34 cellular contexts compared by ENCODE assay signal in genomic region chr3:176570992-176571391, GRCh38.
"Had no signal": no experiment of that assay in that cellular context is flagged by ENCODE, and none has a peak within 500 bp of the region (broad histone marks: within the 10 kb centered on the region; RNA-seq: fewer than 3 reads in every experiment).

No MANE protein-coding gene starts in this region.

- H3K36me3 ChIP-seq: MG63 had no signal

- H3K4me2 ChIP-seq: KMS-11 had no signal

- H3K27me3 ChIP-seq: MG63 had no signal

- H3K9ac ChIP-seq: KMS-11 had no signal

- H3K9me3 ChIP-seq: MG63 had no signal

- H3K27ac ChIP-seq: KMS-11 had no signal

- DNase-seq: Karpas-422, Kasumi-1, MG63, MM.1S, MV-4-11, NCI-H1048, NCI-H1092, NCI-H1092 treated with DMSO at 0.1 percent for 48 hours, NCI-H1105, NCI-H1105 treated with DMSO at 0.1 percent for 48 hours, NCI-H1417, NCI-H1417 treated with DMSO at 0.1 percent for 48 hours, NCI-H1436, NCI-H1436 treated with DMSO at 0.1 percent for 48 hours, NCI-H146, NCI-H1694 treated with DMSO at 0.1 percent for 48 hours, NCI-H187, NCI-H187 treated with DMSO at 0.1 percent for 48 hours, NCI-H1930, NCI-H2029, NCI-H2029 treated with DMSO at 0.1 percent for 48 hours, NCI-H2081, NCI-H2081 treated with DMSO at 0.1 percent for 48 hours, NCI-H2107, NCI-H2171, NCI-H2171 treated with DMSO at 0.1 percent for 48 hours, NCI-H2227 treated with DMSO at 0.1 percent for 48 hours, NCI-H226, NCI-H345, NCI-H446, NCI-H446 treated with DMSO at 0.1 percent for 48 hours, NCI-H510A, NCI-H510A treated with DMSO at 0.1 percent for 48 hours had no signal

- H3K4me3 ChIP-seq: MG63 had no signal
